Comparison of ENCODE assay signal across 1 cellular context in genomic region chr16:56262148-56262878, GRCh38.
TF ChIP-seq lines count a peak whose summit lies in the region.

No MANE protein-coding gene starts in this region.

TF ChIP-seq in HCT116, 20 proteins besides CTCF, POLR2A, EP300 and RAD21 (continued from another document):
- TF ChIP-seq REST (IDR thresholded peaks at IDR 0.05; ENCODE audit: low read depth) (no peak), ELF1 (IDR thresholded peaks at IDR 0.05; ENCODE audit: borderline replicate concordance, low read depth) (no peak), CEBPB (IDR thresholded peaks at IDR 0.05; ENCODE audit: low read depth) (no peak), JUND (IDR thresholded peaks at IDR 0.05) (no peak)
TF ChIP-seq in HCT116: peak in this region for 0.
